Comparison of ENCODE assay signal across 8 cellular contexts in genomic region chr17:50094753-50095616, GRCh38. TPM values are rescaled to one million over a fixed set of nuclear protein-coding genes. Genes with fewer than 3 reads are reported as not detected.
DNase-seq lines count a peak whose midpoint lies in the region; ATAC-seq, FAIRE-seq and TF ChIP-seq lines count a peak whose summit lies in the region.

Gene PDK2, plus strand, starts transcription at chr17:50095351. Its CDS starts 85 bp downstream, at chr17:50095436.

- peak within 1 kb of the TSS; percentile 95 for H2AFZ ChIP-seq in HepG2 (ENCODE audit: low read length)

- BruUV-seq in HepG2 (replicated peaks; lab: Mats Ljungman, UMichigan) = no TSS peak

- H3K36me3 Mint-ChIP-seq in CD14-positive monocyte = peaks cover 14 to 22% of the 10 kb centered on the region in 2 donors

- peak within 1 kb of the TSS; percentile 82 to 93 (median 89) for H3K27ac Mint-ChIP-seq in CD14-positive monocyte

- peak; percentile 58 to 65 for TF ChIP-seq POLR2A in HepG2 (IDR thresholded peaks at IDR 0.05; ENCODE audit: insufficient read depth in 1 of 2, low read depth in 2 of 2, low read length in 2 of 2)

- H3K27ac ChIP-seq in HepG2 (ENCODE audit: extremely low read length, insufficient read depth, low read length) = peak within 1 kb of the TSS; percentile 67

- DNase-seq in CD14-positive monocyte (ENCODE audit: low spot score) (peak; percentile 93), NCI-H748 treated with DMSO at 0.1 percent for 48 hours (lab: John Stamatoyannopoulos, UW) (peak; percentile 80), dermis blood vessel endothelial cell (peak; percentile 97), HepG2 (ENCODE audit: low spot score) (peak; percentile 95)
- DNase-seq in activated CD4-positive, alpha-beta T cell treated with anti-CD3 and anti-CD28 coated beads, Interleukin-2, amount 50 U/mL, for 48 hours = peak; percentile 93 to 95
- peak; percentile 91 to 92 for DNase-seq in stimulated activated CD4-positive, alpha-beta T cell treated with anti-CD3 and anti-CD28 coated beads, Interleukin-2, amount 100 ng/mL, for 48 hours

- ATAC-seq in GM19397 (IDR thresholded peaks at IDR 0.05; ENCODE audit: unreplicated experiment) (peak; percentile 90), HG03565 (IDR thresholded peaks at IDR 0.05; ENCODE audit: unreplicated experiment) (peak; percentile 92), HepG2 (peak; percentile 96)

- no peaks in the 10 kb centered on the region for H3K9me3 ChIP-seq in HepG2 (ENCODE audit: low read length)

- in situ Hi-C loops in HepG2 (cut with HindIII; ENCODE audit: extremely low pct_ligation_motif_present, low pct_unique_long_range_greater_than_20kb) = no loop called here

- peak within 1 kb of the TSS; percentile 100 for H3K4me2 ChIP-seq in HepG2 (ENCODE audit: low read depth, low read length)

- H3K4me3 Mint-ChIP-seq in CD14-positive monocyte = peak within 1 kb of the TSS; percentile 93 to 99

- TF ChIP-seq CTCF in CD14-positive monocyte (IDR thresholded peaks at IDR 0.05) (no peak), HepG2 (CRISPR knock-in tag; IDR thresholded peaks at IDR 0.05) (no peak)

- WGBS in HepG2 (ENCODE audit: low lambda C conversion rate) = under 1% methylated on average over 43 of the region's 68 CpGs

- no peaks in the 10 kb centered on the region for H3K9me3 Mint-ChIP-seq in CD14-positive monocyte

- peaks cover 21% of the 10 kb centered on the region for H3K4me1 ChIP-seq in HepG2 (ENCODE audit: insufficient read depth, low read length)

- CTCF ChIA-PET in HepG2 (lab: Yijun Ruan, JAX; ENCODE audit: low intra/inter-chr PET ratio, low total read pairs) = interaction anchor here (1.1 to 2.1 kb wide), 7 partner anchors 16 to 202 kb away, joined by 3 to 15 read pairs (median 6); partner anchors contain the start of gene PPP1R9B

- POLR2A ChIA-PET in HepG2 (lab: Yijun Ruan, JAX) = interaction anchor here (0.8 to 1.9 kb wide), 7 partner anchors 7 to 57 kb away, joined by 3 to 10 read pairs (median 4); no protein-coding TSS in a partner anchor

- H3K27me3 ChIP-seq in HepG2 (ENCODE audit: control insufficient read depth in 1 of 2, insufficient read depth in 2 of 2, low read length in 2 of 2) = peaks cover 3 to 20% of the 10 kb centered on the region in 2 experiments; a peak in 4 of 5 replicates

- intact Hi-C loops in CD14-positive monocyte (cut with micrococcal nuclease) = loop anchor here in 1 of 2 donors (1.0 kb wide), 1 partner anchor 53 kb away; no protein-coding TSS in a partner anchor
- intact Hi-C loops in HepG2 (cut with micrococcal nuclease; ENCODE audit: unreplicated experiment) = loop anchor here (1.0 to 2.0 kb wide), 3 partner anchors 16 to 202 kb away; no protein-coding TSS in a partner anchor

- H3K4me1 Mint-ChIP-seq in CD14-positive monocyte = peaks cover 24% of the 10 kb centered on the region

- peak within 1 kb of the TSS; percentile 80 for H3K9ac ChIP-seq in HepG2 (ENCODE audit: insufficient read depth, low read depth, low read length)

- FAIRE-seq in HepG2 (lab: Jason Lieb, UNC) = peak; percentile 56

- peaks cover 4 to 9% (median 4%) of the 10 kb centered on the region in 3 donors for H3K27me3 Mint-ChIP-seq in CD14-positive monocyte (ENCODE audit: low read depth in 3 of 3)

- peaks cover 0 to 4% of the 10 kb centered on the region in 2 experiments; a peak in 1 of 5 replicates for H3K36me3 ChIP-seq in HepG2 (replicated peaks in 1 of 2; ENCODE audit: control insufficient read depth in 1 of 2, insufficient read depth in 2 of 2, low read length in 2 of 2)

- TF ChIP-seq RAD21 in HepG2 (CRISPR knock-in tag; IDR thresholded peaks at IDR 0.05) = no peak; the same call in 1 of the 2 replicates

- no peaks in the 10 kb centered on the region for H4K20me1 ChIP-seq in HepG2 (ENCODE audit: insufficient read depth, low read length)

- TF ChIP-seq EP300 in HepG2 (IDR thresholded peaks at IDR 0.05; ENCODE audit: low read depth in 2 of 2, low read length in 2 of 2) (no peak; a peak in 1 of 4 replicates), HepG2 (CRISPR knock-in tag; IDR thresholded peaks at IDR 0.05; ENCODE audit: borderline replicate concordance) (no peak; the same call in 1 of the 2 replicates)

- H3K4me3 ChIP-seq in HepG2 (replicated peaks in 1 of 3; ENCODE audit: insufficient read depth in 1 of 3, low read depth in 2 of 3, low read length in 3 of 3) = peak within 1 kb of the TSS; percentile 84 to 88 (median 87)

- H3K79me2 ChIP-seq in HepG2 (ENCODE audit: insufficient read depth, low read length) = peaks cover 6% of the 10 kb centered on the region

TF ChIP-seq in HepG2, 621 proteins besides CTCF, POLR2A, EP300 and RAD21 (continues in another document):
- peak; percentile 78 for TF ChIP-seq AKAP8 (CRISPR knock-in tag; IDR thresholded peaks at IDR 0.05)
- no peak for TF ChIP-seq NR1H2 (CRISPR knock-in tag; IDR thresholded peaks at IDR 0.05; ENCODE audit: borderline replicate concordance, low read depth)
- 0 out of 2 replicates have a peak, but pooled peaks have one; percentile 75 for TF ChIP-seq ZFYVE20 (CRISPR knock-in tag; IDR thresholded peaks at IDR 0.05; ENCODE audit: borderline replicate concordance, low read depth)
- no peak for TF ChIP-seq ZNF101 (CRISPR knock-in tag; IDR thresholded peaks at IDR 0.05; ENCODE audit: borderline replicate concordance, low read depth)
- 0 out of 2 replicates have a peak, but pooled peaks have one; percentile 24 for TF ChIP-seq NFAT5 (CRISPR knock-in tag; IDR thresholded peaks at IDR 0.05)
- TF ChIP-seq CREBL2 (CRISPR knock-in tag; IDR thresholded peaks at IDR 0.05; ENCODE audit: borderline replicate concordance) = no peak
- TF ChIP-seq MLLT10 (CRISPR knock-in tag; IDR thresholded peaks at IDR 0.05) = no peak
- TF ChIP-seq KAT7 (CRISPR knock-in tag; IDR thresholded peaks at IDR 0.05; ENCODE audit: borderline replicate concordance) = peak; percentile 69; the same call in 1 of the 2 replicates
- TF ChIP-seq TBL1XR1 (IDR thresholded peaks at IDR 0.05; ENCODE audit: borderline replicate concordance, low read length, partially characterized antibody) = no peak

RNA-seq across cellular contexts. Expression of gene PDK2, which starts in this region (rescaled TPM):
- 10 to 100 TPM; 15.9 to 23.4 TPM for polyA plus RNA-seq in CD14-positive monocyte
- 12.3 and 20.8 TPM in 2 replicates for total RNA-seq in dermis blood vessel endothelial cell
- total RNA-seq in HepG2 (2016; rRNA removed; fragmentation: Illumina TruSeq; extraction: Trizol) = 18.5 and 19.2 TPM in 2 replicates
- 6.4 and 13.9 TPM in 2 replicates for total RNA-seq in HepG2 (2016; cell fraction: cytosol; rRNA removed; fragmentation: Illumina TruSeq; extraction: Trizol; ENCODE audit: low read depth)
- 16.2 and 19.8 TPM in 2 replicates for total RNA-seq in HepG2 (2016; cell fraction: insoluble cytoplasmic fraction; rRNA removed; fragmentation: Illumina TruSeq; extraction: Trizol)
- total RNA-seq in HepG2 (2016; cell fraction: membrane; rRNA removed; fragmentation: Illumina TruSeq; extraction: Trizol) = 10.9 and 11.9 TPM in 2 replicates
- 10.9 and 12.5 TPM in 2 replicates for total RNA-seq in HepG2 (2016; cell fraction: nucleus; rRNA removed; fragmentation: Illumina TruSeq; extraction: Trizol)
- polyA plus RNA-seq in HepG2 (2011; rRNA removed) = 59.7 and 66.6 TPM in 2 replicates
- 33.2 and 46.3 TPM in 2 replicates for polyA plus RNA-seq in HepG2 (2011; cell fraction: cytosol; rRNA removed)
- polyA plus RNA-seq in HepG2 (2011; cell fraction: nucleus; rRNA removed) = 86.5 and 102 TPM in 2 replicates
- 17.2 and 27.4 TPM in 2 replicates for polyA plus RNA-seq in HepG2 (2012)
- polyA plus RNA-seq in HepG2 (2016; cell fraction: cytosol; fragmentation: Illumina TruSeq; extraction: Trizol; ENCODE audit: low read depth) = 9.3 and 10.8 TPM in 2 replicates
- polyA plus RNA-seq in HepG2 (2016; cell fraction: insoluble cytoplasmic fraction; fragmentation: Illumina TruSeq; extraction: Trizol; ENCODE audit: low read depth) = 22.3 and 32.8 TPM in 2 replicates
- 12.0 and 14.3 TPM in 2 replicates for polyA plus RNA-seq in HepG2 (2016; cell fraction: membrane; fragmentation: Illumina TruSeq; extraction: Trizol; ENCODE audit: low read depth)
- 21.9 and 24.6 TPM in 2 replicates for polyA plus RNA-seq in HepG2 (2016; cell fraction: nucleus; fragmentation: Illumina TruSeq; extraction: Trizol; ENCODE audit: insufficient read depth, low read depth)
- 111 and 113 TPM in 2 replicates for polyA minus RNA-seq in HepG2 (2011; rRNA and poly(A)+ RNA removed; ENCODE audit: low replicate concordance)
- polyA minus RNA-seq in HepG2 (2011; cell fraction: cytosol; rRNA and poly(A)+ RNA removed) = 22.7 and 28.5 TPM in 2 replicates
- polyA minus RNA-seq in HepG2 (2011; cell fraction: nucleus; rRNA and poly(A)+ RNA removed) = 44.5 and 48.7 TPM in 2 replicates

Comparison
In these comparisons a context has a peak if more than half of its experiments do, and no peak if none do; other contexts are left out.
1. Peak in every context shown above with its lines: DNase-seq, ATAC-seq, H3K4me3 ChIP-seq and H3K27ac ChIP-seq.